15 cellular contexts compared by ENCODE assay signal in genomic region chr11:114891911-114892310, GRCh38.
DNase-seq lines count a peak whose midpoint lies in the region; ATAC-seq and TF ChIP-seq lines count a peak whose summit lies in the region.
"Had no signal": no experiment of that assay in that cellular context is flagged by ENCODE, and none has a peak within 500 bp of the region (broad histone marks: within the 10 kb centered on the region; RNA-seq: fewer than 3 reads in every experiment).

No MANE protein-coding gene starts in this region.

- no peak overlapping the region for H3K4me3 ChIP-seq in esophagus muscularis mucosa
- H3K4me3 ChIP-seq in osteoblast (ENCODE audit: insufficient read depth, low read length): no peak overlapping the region
- H3K4me3 ChIP-seq in transverse colon: no peak overlapping the region
- H3K4me3 ChIP-seq: BLaER1, GM23248 had no signal

- H4K20me1 ChIP-seq in osteoblast (ENCODE audit: insufficient read depth, low read length): no peaks in the 10 kb centered on the region
- H4K20me1 ChIP-seq: BLaER1 had no signal

- no peaks in the 10 kb centered on the region for H3K79me2 ChIP-seq in osteoblast (ENCODE audit: insufficient read depth, low read length)

- no peak overlapping the region for H2AFZ ChIP-seq in osteoblast (ENCODE audit: low read length)
- H2AFZ ChIP-seq: GM23248 had no signal

- H3K4me2 ChIP-seq in osteoblast (ENCODE audit: insufficient read depth, low read length): no peak overlapping the region
- H3K4me2 ChIP-seq: BLaER1 had no signal

- POLR2A ChIA-PET in RWPE1 (lab: Yijun Ruan, JAX; ENCODE audit: low non-redundant PET): no interaction called here

- H3K4me1 ChIP-seq in esophagus muscularis mucosa (no peaks in the 10 kb centered on the region), osteoblast (ENCODE audit: insufficient read depth, low read length) (no peaks in the 10 kb centered on the region), transverse colon (no peaks in the 10 kb centered on the region)
- H3K4me1 ChIP-seq: Caco-2 had no signal

- ATAC-seq in Right ventricle myocardium superior (ENCODE audit: poor library complexity): peak; percentile 44
- ATAC-seq in left ventricle myocardium superior: peak; percentile 70
- ATAC-seq: CD8-positive, alpha-beta T cell had no signal

- no peak for TF ChIP-seq EP300 in esophagus muscularis mucosa (IDR thresholded peaks at IDR 0.05)
- TF ChIP-seq EP300 in transverse colon (IDR thresholded peaks at IDR 0.05; ENCODE audit: low read depth): no peak

- in situ Hi-C loops in transverse colon (cut with MboI; ENCODE audit: low pct_ligation_motif_present in 1 of 4, low pct_unique_long_range_greater_than_20kb in 1 of 4, low sequenced_read_pairs in 3 of 4): no loop called here

- no peaks in the 10 kb centered on the region for H3K9me3 ChIP-seq in esophagus muscularis mucosa
- H3K9me3 ChIP-seq in osteoblast (ENCODE audit: low read depth, low read length): no peaks in the 10 kb centered on the region
- no peaks in the 10 kb centered on the region for H3K9me3 ChIP-seq in transverse colon
- H3K9me3 ChIP-seq: BLaER1, Caco-2 had no signal

- no peak for TF ChIP-seq CTCF in esophagus muscularis mucosa (IDR thresholded peaks at IDR 0.05)
- no peak for TF ChIP-seq CTCF in osteoblast (IDR thresholded peaks at IDR 0.05; ENCODE audit: extremely low read depth, low read depth, low read length)
- TF ChIP-seq CTCF in RWPE1 (conservative IDR thresholded peaks at IDR 0.05; ENCODE audit: low read depth): no peak
- TF ChIP-seq CTCF in transverse colon (IDR thresholded peaks at IDR 0.05): no peak

- H3K27me3 ChIP-seq in esophagus muscularis mucosa: peaks cover 0 to 10% (median 0%) of the 10 kb centered on the region in 4 donors
- no peaks in the 10 kb centered on the region for H3K27me3 ChIP-seq in osteoblast (ENCODE audit: insufficient read depth, low read length)
- H3K27me3 ChIP-seq in transverse colon: peaks cover 21% of the 10 kb centered on the region
- H3K27me3 ChIP-seq: BLaER1 had no signal

- H3K27ac ChIP-seq in esophagus muscularis mucosa (replicated peaks in 1 of 4): no peak overlapping the region
- H3K27ac ChIP-seq in osteoblast (ENCODE audit: low read depth, low read length): no peak overlapping the region
- H3K27ac ChIP-seq in RWPE1: no peak overlapping the region
- no peak overlapping the region for H3K27ac ChIP-seq in transverse colon
- H3K27ac ChIP-seq: 22Rv1, BLaER1, C4-2B, GM23248 had no signal

- H3K36me3 ChIP-seq in esophagus muscularis mucosa (no peaks in the 10 kb centered on the region), osteoblast (ENCODE audit: insufficient read depth, low read length) (no peaks in the 10 kb centered on the region), transverse colon (no peaks in the 10 kb centered on the region)
- H3K36me3 ChIP-seq: BLaER1 had no signal

- intact Hi-C loops in Right ventricle myocardium superior (cut with DNase I): no loop called here
- intact Hi-C loops in cardiac septum (cut with DNase I): loop anchor here (5.0 kb wide), 1 partner anchor 95 kb away; no protein-coding TSS in a partner anchor
- intact Hi-C loops in esophagus muscularis mucosa (cut with DNase I): no loop called here
- intact Hi-C loops in left ventricle myocardium superior (cut with micrococcal nuclease): no loop called here
- intact Hi-C loops in transverse colon (cut with DNase I; ENCODE audit: low total_unique reads): no loop called here

- no peak for TF ChIP-seq POLR2A in esophagus muscularis mucosa (IDR thresholded peaks at IDR 0.05; ENCODE audit: low read depth)
- TF ChIP-seq POLR2A in transverse colon (IDR thresholded peaks at IDR 0.05): no peak

- CTCF ChIA-PET in RWPE1 (lab: Yijun Ruan, JAX): interaction anchor here (0.9 kb wide), 1 partner anchor 25 kb away, joined by 5 read pairs; no protein-coding TSS in a partner anchor

- DNase-seq in Right ventricle myocardium superior (no peak), cardiac septum (ENCODE audit: low spot score) (no peak), esophagus muscularis mucosa (ENCODE audit: extremely low spot score) (peak; percentile 53), left ventricle myocardium superior (no peak), osteoblast (ENCODE audit: insufficient read length, low spot score, missing footprints) (peak; percentile 30), RWPE1 (ENCODE audit: low spot score) (no peak), transverse colon (no peak)
- DNase-seq: CD8-positive, alpha-beta T cell; DMS153; GM23248; HCEC 1CT had no signal

- WGBS in esophagus muscularis mucosa: 67% methylated on average over 1 of the region's 1 CpG
- WGBS in transverse colon (ENCODE audit: low coverage in 1 of 2), 2 donors: 75 to 79% methylated on average over 1 of the region's 1 CpG

Comparison
In these comparisons a context has a peak if more than half of its experiments do, and no peak if none do; other contexts are left out.
1. DNase-seq: peak in esophagus muscularis mucosa (single experiment) and osteoblast (single experiment); none in Right ventricle myocardium superior (single experiment), cardiac septum (single experiment), left ventricle myocardium superior (single experiment), RWPE1 (single experiment) and transverse colon (single experiment).